1 cellular context compared by ENCODE assay signal in genomic region chr18:14085770-14086458, GRCh38.
TF ChIP-seq lines count a peak whose summit lies in the region.

No MANE protein-coding gene starts in this region.

TF ChIP-seq in H1, 55 proteins besides CTCF, POLR2A, EP300 and RAD21:
- TF ChIP-seq CBX8 (IDR thresholded peaks at IDR 0.05; ENCODE audit: borderline replicate concordance, low read depth, low read length) = no peak
- no peak for TF ChIP-seq NANOG (IDR thresholded peaks at IDR 0.05; ENCODE audit: insufficient read depth, low read depth, low read length, poor library complexity, severe bottlenecking)
- no peak for TF ChIP-seq KDM5A (IDR thresholded peaks at IDR 0.05; ENCODE audit: low read length)
- no peak for TF ChIP-seq RBBP5 (IDR thresholded peaks at IDR 0.05; ENCODE audit: borderline replicate concordance, low read depth, low read length)
- no peak for TF ChIP-seq RXRA (IDR thresholded peaks at IDR 0.05; ENCODE audit: insufficient read depth, low read depth, low read length)
- no peak for TF ChIP-seq RFX5 (IDR thresholded peaks at IDR 0.05; ENCODE audit: borderline replicate concordance, low read depth, low read length)
- no peak for TF ChIP-seq TAF1 (IDR thresholded peaks at IDR 0.05; ENCODE audit: low read depth, low read length)
- TF ChIP-seq MAFK (IDR thresholded peaks at IDR 0.05; ENCODE audit: low read depth, low read length) = no peak
- no peak for TF ChIP-seq SIN3A (conservative IDR thresholded peaks at IDR 0.05 in 1 of 2, IDR thresholded peaks at IDR 0.05 in 1 of 2; ENCODE audit: low read depth in 1 of 2, low read length in 2 of 2)
- TF ChIP-seq KDM1A (IDR thresholded peaks at IDR 0.05; ENCODE audit: borderline replicate concordance, low read length) = no peak
- no peak for TF ChIP-seq SP4 (IDR thresholded peaks at IDR 0.05; ENCODE audit: low read length)
TF ChIP-seq in H1: peak in this region for 0.
